In genomic region chr10:79243211-79244067, GRCh38 we compare ENCODE assay signal across 8 cellular contexts.
DNase-seq lines count a peak whose midpoint lies in the region; ATAC-seq and TF ChIP-seq lines count a peak whose summit lies in the region.

No MANE protein-coding gene starts in this region.

- peaks cover 63% of the 10 kb centered on the region for H3K4me1 Mint-ChIP-seq in activated T-helper 2 cell treated with anti-CD3 and anti-CD28 coated beads, Interferon-gamma antibody, Interleukin-2, Interleukin-4, amounts not matched to agents 10 μg/mL and 5 μg/mL and 100 μg/mL, durations not matched to agents 14 hours and 24 hours and 36 hours (ENCODE audit: low read depth)
- H3K4me1 Mint-ChIP-seq in glutamatergic neuron (ENCODE audit: low read depth, unreplicated experiment) = peaks cover 64% of the 10 kb centered on the region

- H3K4me3 Mint-ChIP-seq in activated T-helper 2 cell treated with anti-CD3 and anti-CD28 coated beads, Interferon-gamma antibody, Interleukin-2, Interleukin-4, amounts not matched to agents 10 μg/mL and 5 μg/mL and 100 μg/mL, durations not matched to agents 14 hours and 24 hours and 36 hours (ENCODE audit: low read depth) = peak overlapping the region; percentile 94
- H3K4me3 Mint-ChIP-seq in glutamatergic neuron (ENCODE audit: unreplicated experiment) = peak overlapping the region; percentile 98

- H3K27ac Mint-ChIP-seq in activated T-helper 2 cell treated with anti-CD3 and anti-CD28 coated beads, Interferon-gamma antibody, Interleukin-2, Interleukin-4, amounts not matched to agents 10 μg/mL and 5 μg/mL and 100 μg/mL, durations not matched to agents 14 hours and 24 hours and 36 hours = peak overlapping the region; percentile 95
- H3K27ac Mint-ChIP-seq in glutamatergic neuron (ENCODE audit: unreplicated experiment) = peak overlapping the region; percentile 92

- peaks cover 33% of the 10 kb centered on the region for H3K36me3 Mint-ChIP-seq in activated T-helper 2 cell treated with anti-CD3 and anti-CD28 coated beads, Interferon-gamma antibody, Interleukin-2, Interleukin-4, amounts not matched to agents 10 μg/mL and 5 μg/mL and 100 μg/mL, durations not matched to agents 14 hours and 24 hours and 36 hours (ENCODE audit: low read depth)
- H3K36me3 Mint-ChIP-seq in glutamatergic neuron (ENCODE audit: unreplicated experiment) = peaks cover 10% of the 10 kb centered on the region

- peak; percentile 69 for TF ChIP-seq POLR2A in GM18505 (IDR thresholded peaks at IDR 0.05; ENCODE audit: borderline replicate concordance, extremely low read depth, insufficient read depth, insufficient read length)

- peak; percentile 52 for ATAC-seq in GM18505 (IDR thresholded peaks at IDR 0.05; ENCODE audit: unreplicated experiment)
- peak; percentile 43 for ATAC-seq in HG02571 (IDR thresholded peaks at IDR 0.05; ENCODE audit: unreplicated experiment)
- ATAC-seq in GM18870 (IDR thresholded peaks at IDR 0.05; ENCODE audit: unreplicated experiment) = no peak

- intact Hi-C loops in activated T-helper 2 cell treated with anti-CD3 and anti-CD28 coated beads, Interferon-gamma antibody, Interleukin-2, Interleukin-4, amounts not matched to agents 10 μg/mL and 5 μg/mL and 100 μg/mL, durations not matched to agents 14 hours and 24 hours and 36 hours (cut with micrococcal nuclease) = loop anchor here (2.0 to 5.0 kb wide), 5 partner anchors 73 to 1196 kb away; partner anchors contain the start of gene PPIF
- intact Hi-C loops in posterior cingulate gyrus (cut with DNase I) = loop anchor here (5.0 kb wide), 1 partner anchor 34 kb away; no protein-coding TSS in a partner anchor

- no peaks in the 10 kb centered on the region for H3K9me3 Mint-ChIP-seq in activated T-helper 2 cell treated with anti-CD3 and anti-CD28 coated beads, Interferon-gamma antibody, Interleukin-2, Interleukin-4, amounts not matched to agents 10 μg/mL and 5 μg/mL and 100 μg/mL, durations not matched to agents 14 hours and 24 hours and 36 hours
- H3K9me3 Mint-ChIP-seq in glutamatergic neuron (ENCODE audit: unreplicated experiment) = peaks cover 33% of the 10 kb centered on the region

- no peak for TF ChIP-seq CTCF in glutamatergic neuron (IDR thresholded peaks at IDR 0.05; ENCODE audit: partially characterized antibody, unreplicated experiment)

- H3K27me3 Mint-ChIP-seq in activated T-helper 2 cell treated with anti-CD3 and anti-CD28 coated beads, Interferon-gamma antibody, Interleukin-2, Interleukin-4, amounts not matched to agents 10 μg/mL and 5 μg/mL and 100 μg/mL, durations not matched to agents 14 hours and 24 hours and 36 hours (ENCODE audit: low read depth) = no peaks in the 10 kb centered on the region
- peaks cover 51% of the 10 kb centered on the region for H3K27me3 Mint-ChIP-seq in glutamatergic neuron (ENCODE audit: unreplicated experiment)

- DNase-seq in NCI-H510A (lab: John Stamatoyannopoulos, UW) = peak; percentile 43
- peak; percentile 68 for DNase-seq in activated T-helper 2 cell treated with anti-CD3 and anti-CD28 coated beads, Interferon-gamma antibody, Interleukin-2, Interleukin-4, amounts not matched to agents 10 μg/mL and 5 μg/mL and 100 μg/mL, durations not matched to agents 14 hours and 24 hours and 36 hours (ENCODE audit: low spot score)
- DNase-seq in glutamatergic neuron = peak; percentile 88
- peak; percentile 66 to 96 (median 78) for DNase-seq in posterior cingulate gyrus
- no peak for DNase-seq in GDM1 (lab: John Stamatoyannopoulos, UW)
